8 cellular contexts compared by ENCODE assay signal in genomic region chr11:18383388-18384156, GRCh38. TPM values are rescaled to one million over a fixed set of nuclear protein-coding genes. Genes with fewer than 3 reads are reported as not detected.
DNase-seq lines count a peak whose midpoint lies in the region; ATAC-seq and FAIRE-seq lines count a peak whose summit lies in the region.

No MANE protein-coding gene starts in this region.

- intact Hi-C loops in posterior vena cava (cut with DNase I) = no loop called here

- no peaks in the 10 kb centered on the region for H3K27me3 Mint-ChIP-seq in activated naive CD4-positive, alpha-beta T cell treated with anti-CD3 and anti-CD28 coated beads, Interleukin-2, amount 10 ng/mL, durations not matched to agents 7 days and 5 days

- peak; percentile 88 for DNase-seq in CD1c-positive myeloid dendritic cell (ENCODE audit: extremely low spot score)
- DNase-seq in GM19238 (ENCODE audit: insufficient read length, low spot score) = peak; percentile 52
- DNase-seq in SIG-M5 (lab: John Stamatoyannopoulos, UW) = peak; percentile 1
- DNase-seq in activated naive CD4-positive, alpha-beta T cell treated with anti-CD3 and anti-CD28 coated beads, Interleukin-2, amount 10 ng/mL, durations not matched to agents 7 days and 5 days = peak; percentile 82
- peak; percentile 12 for DNase-seq in germinal center (ENCODE audit: low spot score)
- peak; percentile 93 for DNase-seq in posterior vena cava (ENCODE audit: low spot score)
- peak; percentile 79 for DNase-seq in urothelium cell line (ENCODE audit: low spot score)

- CTCF ChIA-PET in activated naive CD4-positive, alpha-beta T cell treated with anti-CD3 and anti-CD28 coated beads, Interleukin-2, amount 10 ng/mL, durations not matched to agents 7 days and 5 days (lab: Charles Lee) = interaction anchor here (0.8 to 1.6 kb wide), 4 partner anchors 12 to 140 kb away, joined by 3 to 12 read pairs (median 4); partner anchors contain the start of gene LDHA

- ATAC-seq in HG03280 (IDR thresholded peaks at IDR 0.05; ENCODE audit: unreplicated experiment) = peak; percentile 78

- no peaks in the 10 kb centered on the region for H3K36me3 Mint-ChIP-seq in activated naive CD4-positive, alpha-beta T cell treated with anti-CD3 and anti-CD28 coated beads, Interleukin-2, amount 10 ng/mL, durations not matched to agents 7 days and 5 days

- peak overlapping the region; percentile 70 for H3K4me3 Mint-ChIP-seq in activated naive CD4-positive, alpha-beta T cell treated with anti-CD3 and anti-CD28 coated beads, Interleukin-2, amount 10 ng/mL, durations not matched to agents 7 days and 5 days

- no peaks in the 10 kb centered on the region for H3K9me3 Mint-ChIP-seq in activated naive CD4-positive, alpha-beta T cell treated with anti-CD3 and anti-CD28 coated beads, Interleukin-2, amount 10 ng/mL, durations not matched to agents 7 days and 5 days

- H3K4me1 Mint-ChIP-seq in activated naive CD4-positive, alpha-beta T cell treated with anti-CD3 and anti-CD28 coated beads, Interleukin-2, amount 10 ng/mL, durations not matched to agents 7 days and 5 days = peaks cover 44% of the 10 kb centered on the region

- no peak for FAIRE-seq in urothelium cell line (lab: Jason Lieb, UNC)

- peak overlapping the region; percentile 99 for H3K27ac Mint-ChIP-seq in activated naive CD4-positive, alpha-beta T cell treated with anti-CD3 and anti-CD28 coated beads, Interleukin-2, amount 10 ng/mL, durations not matched to agents 7 days and 5 days

RNA-seq across cellular contexts. Expression of gene LDHA, which starts 10.8 kb away (rescaled TPM):
- 100 to 1,000 TPM; 623 to 777 TPM for total RNA-seq in posterior vena cava

RNA-seq across cellular contexts. Expression of gene LDHC, which starts 28.5 kb away (rescaled TPM):
- total RNA-seq in posterior vena cava = not detected

Comparison
In these comparisons a context has a peak if more than half of its experiments do, and no peak if none do; other contexts are left out.
1. Peak in every context shown above with its lines: DNase-seq and ATAC-seq.
2. DNase-seq: peak in every context shown above with its lines; median percentile 93 in posterior vena cava; 88 in CD1c-positive myeloid dendritic cell; 82 in activated naive CD4-positive, alpha-beta T cell treated with anti-CD3 and anti-CD28 coated beads, Interleukin-2, amount 10 ng/mL, durations not matched to agents 7 days and 5 days; 79 in urothelium cell line; 52 in GM19238; 12 in germinal center; 1 in SIG-M5.